1 cellular context compared by ENCODE assay signal in genomic region chr11:375065-376025, GRCh38.
TF ChIP-seq lines count a peak whose summit lies in the region.

No MANE protein-coding gene starts in this region.

TF ChIP-seq in IMR-90, 13 proteins besides CTCF, POLR2A, EP300 and RAD21 (continued from another document):
- TF ChIP-seq ELK1 (IDR thresholded peaks at IDR 0.05; ENCODE audit: borderline replicate concordance, low read depth, low read length) = no peak
- no peak for TF ChIP-seq FOS (IDR thresholded peaks at IDR 0.05; ENCODE audit: low read depth, low read length)
- no peak for TF ChIP-seq CEBPB (IDR thresholded peaks at IDR 0.05; ENCODE audit: low read depth, low read length)
TF ChIP-seq in IMR-90: peak in this region for 0.
